1 cellular context compared by ENCODE assay signal in the genomic region with DNA sequence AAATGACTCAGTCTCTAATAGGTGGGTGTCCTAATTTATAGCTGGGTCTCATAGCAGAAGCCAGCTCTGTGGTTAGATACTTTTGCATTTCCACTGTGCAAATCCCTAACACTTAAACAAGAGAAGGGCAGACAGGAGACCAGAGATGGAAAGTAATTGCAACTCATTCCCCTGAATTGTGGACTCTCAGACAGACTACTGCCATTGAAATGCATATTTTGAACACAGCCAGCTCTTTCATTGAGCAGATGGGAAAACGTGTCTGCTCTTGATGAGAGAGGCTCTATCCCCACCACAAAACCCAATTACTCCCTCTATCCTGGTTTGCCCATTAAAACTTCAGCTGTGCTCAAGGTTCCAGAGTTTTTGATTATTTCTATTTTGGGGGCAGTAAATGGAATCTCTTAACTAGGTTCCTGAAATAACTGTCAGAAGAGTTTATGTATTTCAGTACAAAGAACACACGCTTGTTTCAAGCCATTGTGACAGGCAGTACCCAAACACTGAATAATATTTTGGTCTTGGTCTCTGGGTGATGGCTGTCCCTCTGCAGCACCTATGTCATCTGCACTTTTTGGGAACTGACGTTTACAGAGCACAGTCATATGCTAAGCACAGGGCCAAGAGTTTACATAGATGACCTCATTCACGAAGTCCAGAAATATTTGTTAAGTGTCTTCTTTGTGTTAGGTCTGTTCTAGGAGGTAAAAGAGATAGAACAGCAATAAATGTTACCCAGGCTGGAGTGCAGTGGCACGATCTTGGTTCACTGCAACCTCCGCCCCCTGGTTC.
TF ChIP-seq lines count a peak whose summit lies in the region.

No MANE protein-coding gene starts in this region.

TF ChIP-seq in HEK293, 187 proteins besides CTCF, POLR2A, EP300 and RAD21 (continued from another document and continues in another):
- TF ChIP-seq ZNF157 (tag by site-specific recombination; IDR thresholded peaks at IDR 0.05) (no peak), ZNF24 (tag by site-specific recombination; IDR thresholded peaks at IDR 0.05) (peak; percentile 46; the same call in 1 of the 2 replicates), ZNF311 (tag by site-specific recombination; IDR thresholded peaks at IDR 0.05; ENCODE audit: borderline replicate concordance) (no peak), ZNF585B (tag by site-specific recombination; IDR thresholded peaks at IDR 0.05) (no peak), ZNF350 (tag by site-specific recombination; IDR thresholded peaks at IDR 0.05) (no peak), ZNF707 (tag by site-specific recombination; IDR thresholded peaks at IDR 0.05) (no peak), ZBTB26 (tag by site-specific recombination; optimal IDR thresholded peaks at IDR 0.05) (no peak), ZNF394 (tag by site-specific recombination; IDR thresholded peaks at IDR 0.05; ENCODE audit: borderline replicate concordance) (peak; percentile 47; the same call in 1 of the 2 replicates), PATZ1 (tag by site-specific recombination; IDR thresholded peaks at IDR 0.05) (peak; percentile 54), ZNF529 (tag by site-specific recombination; IDR thresholded peaks at IDR 0.05; ENCODE audit: insufficient replicate concordance) (no peak), ZNF2 (tag by site-specific recombination; IDR thresholded peaks at IDR 0.05) (peak; percentile 56; the same call in 1 of the 2 replicates), ZIC2 (tag by site-specific recombination; IDR thresholded peaks at IDR 0.05) (no peak), ZFP41 (tag by site-specific recombination; IDR thresholded peaks at IDR 0.05; ENCODE audit: borderline replicate concordance) (no peak), ZNF629 (tag by site-specific recombination; IDR thresholded peaks at IDR 0.05) (peak; percentile 95), ZNF560 (tag by site-specific recombination; IDR thresholded peaks at IDR 0.05; ENCODE audit: borderline replicate concordance) (no peak), ZSCAN23 (tag by site-specific recombination; IDR thresholded peaks at IDR 0.05) (peak; percentile 45; the same call in 1 of the 2 replicates), ZNF747 (tag by site-specific recombination; IDR thresholded peaks at IDR 0.05) (no peak), ZNF335 (tag by site-specific recombination; conservative IDR thresholded peaks at IDR 0.05) (peak; percentile 19; the same call in 1 of the 2 replicates), KLF8 (tag by site-specific recombination; IDR thresholded peaks at IDR 0.05) (peak; percentile 70), ZNF146 (tag by site-specific recombination; IDR thresholded peaks at IDR 0.05) (no peak), ZNF16 (tag by site-specific recombination; IDR thresholded peaks at IDR 0.05; ENCODE audit: low read depth) (no peak), ZFP3 (tag by site-specific recombination; IDR thresholded peaks at IDR 0.05; ENCODE audit: low read depth) (no peak), ZBTB21 (tag by site-specific recombination; IDR thresholded peaks at IDR 0.05) (peak; percentile 85), ATF2 (tag by site-specific recombination; IDR thresholded peaks at IDR 0.05; ENCODE audit: low read depth) (peak; percentile 91), ZSCAN30 (tag by site-specific recombination; IDR thresholded peaks at IDR 0.05) (no peak), ZEB2 (tag by site-specific recombination; IDR thresholded peaks at IDR 0.05) (peak; percentile 68), ZNF830 (tag by site-specific recombination; IDR thresholded peaks at IDR 0.05; ENCODE audit: low read depth) (no peak), ZNF792 (tag by site-specific recombination; IDR thresholded peaks at IDR 0.05) (no peak), SP7 (tag by site-specific recombination; IDR thresholded peaks at IDR 0.05) (peak; percentile 80; the same call in 1 of the 2 replicates), ZNF366 (tag by site-specific recombination; conservative IDR thresholded peaks at IDR 0.05) (peak; percentile 87), REPIN1 (tag by site-specific recombination; IDR thresholded peaks at IDR 0.05; ENCODE audit: low read depth) (no peak), ZNF639 (tag by site-specific recombination; IDR thresholded peaks at IDR 0.05) (peak; percentile 21; the same call in 1 of the 2 replicates), ZNF660 (tag by site-specific recombination; IDR thresholded peaks at IDR 0.05) (no peak), BCL11A (tag by site-specific recombination; IDR thresholded peaks at IDR 0.05; ENCODE audit: low read depth) (0 out of 2 replicates have a peak, but pooled peaks have one; percentile 8)
- TF ChIP-seq, protein P1, sequence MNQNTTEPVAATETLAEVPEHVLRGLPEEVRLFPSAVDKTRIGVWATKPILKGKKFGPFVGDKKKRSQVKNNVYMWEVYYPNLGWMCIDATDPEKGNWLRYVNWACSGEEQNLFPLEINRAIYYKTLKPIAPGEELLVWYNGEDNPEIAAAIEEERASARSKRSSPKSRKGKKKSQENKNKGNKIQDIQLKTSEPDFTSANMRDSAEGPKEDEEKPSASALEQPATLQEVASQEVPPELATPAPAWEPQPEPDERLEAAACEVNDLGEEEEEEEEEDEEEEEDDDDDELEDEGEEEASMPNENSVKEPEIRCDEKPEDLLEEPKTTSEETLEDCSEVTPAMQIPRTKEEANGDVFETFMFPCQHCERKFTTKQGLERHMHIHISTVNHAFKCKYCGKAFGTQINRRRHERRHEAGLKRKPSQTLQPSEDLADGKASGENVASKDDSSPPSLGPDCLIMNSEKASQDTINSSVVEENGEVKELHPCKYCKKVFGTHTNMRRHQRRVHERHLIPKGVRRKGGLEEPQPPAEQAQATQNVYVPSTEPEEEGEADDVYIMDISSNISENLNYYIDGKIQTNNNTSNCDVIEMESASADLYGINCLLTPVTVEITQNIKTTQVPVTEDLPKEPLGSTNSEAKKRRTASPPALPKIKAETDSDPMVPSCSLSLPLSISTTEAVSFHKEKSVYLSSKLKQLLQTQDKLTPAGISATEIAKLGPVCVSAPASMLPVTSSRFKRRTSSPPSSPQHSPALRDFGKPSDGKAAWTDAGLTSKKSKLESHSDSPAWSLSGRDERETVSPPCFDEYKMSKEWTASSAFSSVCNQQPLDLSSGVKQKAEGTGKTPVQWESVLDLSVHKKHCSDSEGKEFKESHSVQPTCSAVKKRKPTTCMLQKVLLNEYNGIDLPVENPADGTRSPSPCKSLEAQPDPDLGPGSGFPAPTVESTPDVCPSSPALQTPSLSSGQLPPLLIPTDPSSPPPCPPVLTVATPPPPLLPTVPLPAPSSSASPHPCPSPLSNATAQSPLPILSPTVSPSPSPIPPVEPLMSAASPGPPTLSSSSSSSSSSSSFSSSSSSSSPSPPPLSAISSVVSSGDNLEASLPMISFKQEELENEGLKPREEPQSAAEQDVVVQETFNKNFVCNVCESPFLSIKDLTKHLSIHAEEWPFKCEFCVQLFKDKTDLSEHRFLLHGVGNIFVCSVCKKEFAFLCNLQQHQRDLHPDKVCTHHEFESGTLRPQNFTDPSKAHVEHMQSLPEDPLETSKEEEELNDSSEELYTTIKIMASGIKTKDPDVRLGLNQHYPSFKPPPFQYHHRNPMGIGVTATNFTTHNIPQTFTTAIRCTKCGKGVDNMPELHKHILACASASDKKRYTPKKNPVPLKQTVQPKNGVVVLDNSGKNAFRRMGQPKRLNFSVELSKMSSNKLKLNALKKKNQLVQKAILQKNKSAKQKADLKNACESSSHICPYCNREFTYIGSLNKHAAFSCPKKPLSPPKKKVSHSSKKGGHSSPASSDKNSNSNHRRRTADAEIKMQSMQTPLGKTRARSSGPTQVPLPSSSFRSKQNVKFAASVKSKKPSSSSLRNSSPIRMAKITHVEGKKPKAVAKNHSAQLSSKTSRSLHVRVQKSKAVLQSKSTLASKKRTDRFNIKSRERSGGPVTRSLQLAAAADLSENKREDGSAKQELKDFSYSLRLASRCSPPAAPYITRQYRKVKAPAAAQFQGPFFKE (tag by site-specific recombination; IDR thresholded peaks at IDR 0.05; ENCODE audit: borderline replicate concordance), result no peak
- TF ChIP-seq, protein P2, sequence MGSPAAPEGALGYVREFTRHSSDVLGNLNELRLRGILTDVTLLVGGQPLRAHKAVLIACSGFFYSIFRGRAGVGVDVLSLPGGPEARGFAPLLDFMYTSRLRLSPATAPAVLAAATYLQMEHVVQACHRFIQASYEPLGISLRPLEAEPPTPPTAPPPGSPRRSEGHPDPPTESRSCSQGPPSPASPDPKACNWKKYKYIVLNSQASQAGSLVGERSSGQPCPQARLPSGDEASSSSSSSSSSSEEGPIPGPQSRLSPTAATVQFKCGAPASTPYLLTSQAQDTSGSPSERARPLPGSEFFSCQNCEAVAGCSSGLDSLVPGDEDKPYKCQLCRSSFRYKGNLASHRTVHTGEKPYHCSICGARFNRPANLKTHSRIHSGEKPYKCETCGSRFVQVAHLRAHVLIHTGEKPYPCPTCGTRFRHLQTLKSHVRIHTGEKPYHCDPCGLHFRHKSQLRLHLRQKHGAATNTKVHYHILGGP (tag by site-specific recombination; IDR thresholded peaks at IDR 0.05), result no peak
- TF ChIP-seq, protein P3, sequence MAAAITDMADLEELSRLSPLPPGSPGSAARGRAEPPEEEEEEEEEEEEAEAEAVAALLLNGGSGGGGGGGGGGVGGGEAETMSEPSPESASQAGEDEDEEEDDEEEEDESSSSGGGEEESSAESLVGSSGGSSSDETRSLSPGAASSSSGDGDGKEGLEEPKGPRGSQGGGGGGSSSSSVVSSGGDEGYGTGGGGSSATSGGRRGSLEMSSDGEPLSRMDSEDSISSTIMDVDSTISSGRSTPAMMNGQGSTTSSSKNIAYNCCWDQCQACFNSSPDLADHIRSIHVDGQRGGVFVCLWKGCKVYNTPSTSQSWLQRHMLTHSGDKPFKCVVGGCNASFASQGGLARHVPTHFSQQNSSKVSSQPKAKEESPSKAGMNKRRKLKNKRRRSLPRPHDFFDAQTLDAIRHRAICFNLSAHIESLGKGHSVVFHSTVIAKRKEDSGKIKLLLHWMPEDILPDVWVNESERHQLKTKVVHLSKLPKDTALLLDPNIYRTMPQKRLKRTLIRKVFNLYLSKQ (tag by site-specific recombination; IDR thresholded peaks at IDR 0.05; ENCODE audit: borderline replicate concordance), result no peak
- TF ChIP-seq, protein P4, sequence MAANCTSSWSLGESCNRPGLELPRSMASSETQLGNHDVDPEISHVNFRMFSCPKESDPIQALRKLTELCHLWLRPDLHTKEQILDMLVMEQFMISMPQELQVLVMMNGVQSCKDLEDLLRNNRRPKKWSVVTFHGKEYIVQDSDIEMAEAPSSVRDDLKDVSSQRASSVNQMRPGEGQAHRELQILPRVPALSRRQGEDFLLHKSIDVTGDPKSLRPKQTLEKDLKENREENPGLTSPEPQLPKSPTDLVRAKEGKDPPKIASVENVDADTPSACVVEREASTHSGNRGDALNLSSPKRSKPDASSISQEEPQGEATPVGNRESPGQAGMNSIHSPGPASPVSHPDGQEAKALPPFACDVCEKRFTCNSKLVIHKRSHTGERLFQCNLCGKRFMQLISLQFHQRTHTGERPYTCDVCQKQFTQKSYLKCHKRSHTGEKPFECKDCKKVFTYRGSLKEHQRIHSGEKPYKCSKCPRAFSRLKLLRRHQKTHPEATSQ (tag by site-specific recombination; IDR thresholded peaks at IDR 0.05), result no peak
